1 cellular context compared by ENCODE assay signal in genomic region chr2:38076710-38077430, GRCh38.
A peak's percentile ranks its signal among the peaks of the same experiment; 100 is the strongest.
TF ChIP-seq lines count a peak whose summit lies in the region.

No MANE protein-coding gene starts in this region.

TF ChIP-seq in HepG2, 621 proteins besides CTCF, POLR2A, EP300 and RAD21 (continued from another document and continues in another):
- no peak for TF ChIP-seq SP140L (CRISPR knock-in tag; IDR thresholded peaks at IDR 0.05; ENCODE audit: borderline replicate concordance)
- no peak for TF ChIP-seq SP5 (CRISPR knock-in tag; IDR thresholded peaks at IDR 0.05; ENCODE audit: borderline replicate concordance, low read depth)
- TF ChIP-seq KLF11 (CRISPR knock-in tag; IDR thresholded peaks at IDR 0.05), result no peak
- no peak for TF ChIP-seq NCOR1 (IDR thresholded peaks at IDR 0.05; ENCODE audit: borderline replicate concordance, low read length)
- TF ChIP-seq ZNF768 (CRISPR knock-in tag; IDR thresholded peaks at IDR 0.05), result no peak; the same call in 1 of the 2 replicates
- peak; percentile 19; the same call in 1 of the 2 replicates for TF ChIP-seq ZNF788 (CRISPR knock-in tag; IDR thresholded peaks at IDR 0.05; ENCODE audit: borderline replicate concordance)
- TF ChIP-seq ZGPAT (CRISPR knock-in tag; IDR thresholded peaks at IDR 0.05), result no peak
- no peak for TF ChIP-seq RFX3 (CRISPR knock-in tag; IDR thresholded peaks at IDR 0.05)
- no peak for TF ChIP-seq FOXP4 (CRISPR knock-in tag; IDR thresholded peaks at IDR 0.05)
- peak; percentile 44; the same call in 1 of the 2 replicates for TF ChIP-seq ZNF546 (CRISPR knock-in tag; conservative IDR thresholded peaks at IDR 0.05)
- TF ChIP-seq, protein P1, sequence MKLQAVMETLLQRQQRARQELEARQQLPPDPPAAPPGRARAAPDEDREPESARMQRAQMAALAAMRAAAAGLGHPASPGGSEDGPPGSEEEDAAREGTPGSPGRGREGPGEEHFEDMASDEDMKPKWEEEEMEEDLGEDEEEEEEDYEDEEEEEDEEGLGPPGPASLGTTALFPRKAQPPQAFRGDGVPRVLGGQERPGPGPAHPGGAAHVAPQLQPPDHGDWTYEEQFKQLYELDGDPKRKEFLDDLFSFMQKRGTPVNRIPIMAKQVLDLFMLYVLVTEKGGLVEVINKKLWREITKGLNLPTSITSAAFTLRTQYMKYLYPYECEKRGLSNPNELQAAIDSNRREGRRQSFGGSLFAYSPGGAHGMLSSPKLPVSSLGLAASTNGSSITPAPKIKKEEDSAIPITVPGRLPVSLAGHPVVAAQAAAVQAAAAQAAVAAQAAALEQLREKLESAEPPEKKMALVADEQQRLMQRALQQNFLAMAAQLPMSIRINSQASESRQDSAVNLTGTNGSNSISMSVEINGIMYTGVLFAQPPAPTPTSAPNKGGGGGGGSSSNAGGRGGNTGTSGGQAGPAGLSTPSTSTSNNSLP (IDR thresholded peaks at IDR 0.05; ENCODE audit: low read depth, low read length), result no peak
- 0 out of 2 replicates have a peak, but pooled peaks have one; percentile 48 for TF ChIP-seq ZSCAN31 (CRISPR knock-in tag; IDR thresholded peaks at IDR 0.05; ENCODE audit: low read depth)
- TF ChIP-seq ZNF446 (CRISPR knock-in tag; IDR thresholded peaks at IDR 0.05), result 0 out of 2 replicates have a peak, but pooled peaks have one; percentile 32
- peak; percentile 44; the same call in 1 of the 2 replicates for TF ChIP-seq ZFY (CRISPR knock-in tag; IDR thresholded peaks at IDR 0.05)
- TF ChIP-seq KIAA2018 (CRISPR knock-in tag; IDR thresholded peaks at IDR 0.05; ENCODE audit: borderline replicate concordance), result no peak
- TF ChIP-seq RFXANK (CRISPR knock-in tag; IDR thresholded peaks at IDR 0.05), result no peak
- no peak for TF ChIP-seq DBP (CRISPR knock-in tag; IDR thresholded peaks at IDR 0.05; ENCODE audit: not compliant biosample characterization)
- TF ChIP-seq NAIF1 (CRISPR knock-in tag; IDR thresholded peaks at IDR 0.05; ENCODE audit: borderline replicate concordance), result no peak
- no peak for TF ChIP-seq CBX1 (IDR thresholded peaks at IDR 0.05; ENCODE audit: low read depth)
- TF ChIP-seq, protein P2, sequence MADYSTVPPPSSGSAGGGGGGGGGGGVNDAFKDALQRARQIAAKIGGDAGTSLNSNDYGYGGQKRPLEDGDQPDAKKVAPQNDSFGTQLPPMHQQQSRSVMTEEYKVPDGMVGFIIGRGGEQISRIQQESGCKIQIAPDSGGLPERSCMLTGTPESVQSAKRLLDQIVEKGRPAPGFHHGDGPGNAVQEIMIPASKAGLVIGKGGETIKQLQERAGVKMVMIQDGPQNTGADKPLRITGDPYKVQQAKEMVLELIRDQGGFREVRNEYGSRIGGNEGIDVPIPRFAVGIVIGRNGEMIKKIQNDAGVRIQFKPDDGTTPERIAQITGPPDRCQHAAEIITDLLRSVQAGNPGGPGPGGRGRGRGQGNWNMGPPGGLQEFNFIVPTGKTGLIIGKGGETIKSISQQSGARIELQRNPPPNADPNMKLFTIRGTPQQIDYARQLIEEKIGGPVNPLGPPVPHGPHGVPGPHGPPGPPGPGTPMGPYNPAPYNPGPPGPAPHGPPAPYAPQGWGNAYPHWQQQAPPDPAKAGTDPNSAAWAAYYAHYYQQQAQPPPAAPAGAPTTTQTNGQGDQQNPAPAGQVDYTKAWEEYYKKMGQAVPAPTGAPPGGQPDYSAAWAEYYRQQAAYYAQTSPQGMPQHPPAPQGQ (CRISPR knock-in tag; IDR thresholded peaks at IDR 0.05; ENCODE audit: borderline replicate concordance), result no peak
- TF ChIP-seq ZNF784 (CRISPR knock-in tag; IDR thresholded peaks at IDR 0.05; ENCODE audit: borderline replicate concordance), result 0 out of 2 replicates have a peak, but pooled peaks have one; percentile 34
- TF ChIP-seq, protein P3, sequence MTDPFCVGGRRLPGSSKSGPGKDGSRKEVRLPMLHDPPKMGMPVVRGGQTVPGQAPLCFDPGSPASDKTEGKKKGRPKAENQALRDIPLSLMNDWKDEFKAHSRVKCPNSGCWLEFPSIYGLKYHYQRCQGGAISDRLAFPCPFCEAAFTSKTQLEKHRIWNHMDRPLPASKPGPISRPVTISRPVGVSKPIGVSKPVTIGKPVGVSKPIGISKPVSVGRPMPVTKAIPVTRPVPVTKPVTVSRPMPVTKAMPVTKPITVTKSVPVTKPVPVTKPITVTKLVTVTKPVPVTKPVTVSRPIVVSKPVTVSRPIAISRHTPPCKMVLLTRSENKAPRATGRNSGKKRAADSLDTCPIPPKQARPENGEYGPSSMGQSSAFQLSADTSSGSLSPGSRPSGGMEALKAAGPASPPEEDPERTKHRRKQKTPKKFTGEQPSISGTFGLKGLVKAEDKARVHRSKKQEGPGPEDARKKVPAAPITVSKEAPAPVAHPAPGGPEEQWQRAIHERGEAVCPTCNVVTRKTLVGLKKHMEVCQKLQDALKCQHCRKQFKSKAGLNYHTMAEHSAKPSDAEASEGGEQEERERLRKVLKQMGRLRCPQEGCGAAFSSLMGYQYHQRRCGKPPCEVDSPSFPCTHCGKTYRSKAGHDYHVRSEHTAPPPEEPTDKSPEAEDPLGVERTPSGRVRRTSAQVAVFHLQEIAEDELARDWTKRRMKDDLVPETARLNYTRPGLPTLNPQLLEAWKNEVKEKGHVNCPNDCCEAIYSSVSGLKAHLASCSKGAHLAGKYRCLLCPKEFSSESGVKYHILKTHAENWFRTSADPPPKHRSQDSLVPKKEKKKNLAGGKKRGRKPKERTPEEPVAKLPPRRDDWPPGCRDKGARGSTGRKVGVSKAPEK (CRISPR knock-in tag; IDR thresholded peaks at IDR 0.05; ENCODE audit: borderline replicate concordance), result no peak
- no peak for TF ChIP-seq SMAD9 (CRISPR knock-in tag; IDR thresholded peaks at IDR 0.05)
- TF ChIP-seq, protein P4, sequence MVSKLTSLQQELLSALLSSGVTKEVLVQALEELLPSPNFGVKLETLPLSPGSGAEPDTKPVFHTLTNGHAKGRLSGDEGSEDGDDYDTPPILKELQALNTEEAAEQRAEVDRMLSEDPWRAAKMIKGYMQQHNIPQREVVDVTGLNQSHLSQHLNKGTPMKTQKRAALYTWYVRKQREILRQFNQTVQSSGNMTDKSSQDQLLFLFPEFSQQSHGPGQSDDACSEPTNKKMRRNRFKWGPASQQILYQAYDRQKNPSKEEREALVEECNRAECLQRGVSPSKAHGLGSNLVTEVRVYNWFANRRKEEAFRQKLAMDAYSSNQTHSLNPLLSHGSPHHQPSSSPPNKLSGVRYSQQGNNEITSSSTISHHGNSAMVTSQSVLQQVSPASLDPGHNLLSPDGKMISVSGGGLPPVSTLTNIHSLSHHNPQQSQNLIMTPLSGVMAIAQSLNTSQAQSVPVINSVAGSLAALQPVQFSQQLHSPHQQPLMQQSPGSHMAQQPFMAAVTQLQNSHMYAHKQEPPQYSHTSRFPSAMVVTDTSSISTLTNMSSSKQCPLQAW (CRISPR knock-in tag; IDR thresholded peaks at IDR 0.05), result no peak
- TF ChIP-seq, protein P5, sequence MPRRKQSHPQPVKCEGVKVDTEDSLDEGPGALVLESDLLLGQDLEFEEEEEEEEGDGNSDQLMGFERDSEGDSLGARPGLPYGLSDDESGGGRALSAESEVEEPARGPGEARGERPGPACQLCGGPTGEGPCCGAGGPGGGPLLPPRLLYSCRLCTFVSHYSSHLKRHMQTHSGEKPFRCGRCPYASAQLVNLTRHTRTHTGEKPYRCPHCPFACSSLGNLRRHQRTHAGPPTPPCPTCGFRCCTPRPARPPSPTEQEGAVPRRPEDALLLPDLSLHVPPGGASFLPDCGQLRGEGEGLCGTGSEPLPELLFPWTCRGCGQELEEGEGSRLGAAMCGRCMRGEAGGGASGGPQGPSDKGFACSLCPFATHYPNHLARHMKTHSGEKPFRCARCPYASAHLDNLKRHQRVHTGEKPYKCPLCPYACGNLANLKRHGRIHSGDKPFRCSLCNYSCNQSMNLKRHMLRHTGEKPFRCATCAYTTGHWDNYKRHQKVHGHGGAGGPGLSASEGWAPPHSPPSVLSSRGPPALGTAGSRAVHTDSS (CRISPR knock-in tag; conservative IDR thresholded peaks at IDR 0.05), result no peak
